In the genomic region with DNA sequence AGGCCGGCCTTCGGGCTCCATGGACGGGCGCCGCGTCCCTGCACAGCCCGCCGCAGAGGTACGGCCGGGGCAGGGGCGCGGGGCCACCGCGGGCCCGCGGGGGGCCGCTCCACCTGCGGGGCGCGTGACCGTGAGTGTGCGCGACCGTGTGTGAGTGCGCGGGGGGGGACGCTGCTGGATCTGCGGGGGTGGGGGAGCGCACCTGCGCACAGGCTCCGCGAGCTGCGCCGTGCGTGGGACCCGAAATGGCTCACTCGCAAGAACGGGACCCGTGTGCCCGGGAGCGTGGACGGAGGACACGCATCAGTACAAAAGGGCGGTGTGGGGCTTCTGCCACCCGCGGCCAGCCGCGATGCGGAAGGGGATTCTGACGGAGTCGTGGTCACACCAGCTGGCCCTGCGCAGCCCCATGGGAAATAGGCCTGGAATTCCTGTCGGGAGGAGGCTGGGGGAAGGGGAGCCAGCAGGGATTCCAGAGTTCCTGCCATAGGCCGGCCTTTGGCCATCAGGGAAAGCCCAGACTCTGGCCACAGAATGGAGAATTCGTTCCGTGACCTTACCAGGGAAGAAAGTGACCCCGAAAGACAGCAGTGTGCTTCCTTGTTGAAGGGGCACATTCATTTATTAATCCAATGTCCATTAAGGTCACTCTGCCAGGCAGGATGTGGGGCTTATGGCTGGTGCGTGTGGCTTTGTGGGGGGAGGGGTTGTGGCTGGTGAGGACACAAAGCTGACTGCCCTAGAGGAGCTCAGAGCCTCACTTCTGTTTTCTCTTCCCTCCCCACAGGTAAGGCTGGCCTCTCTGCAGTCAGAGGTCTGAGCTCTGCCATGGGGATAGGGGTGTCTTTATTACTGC, we compare ENCODE assay signal across 1 cellular context.
TF ChIP-seq lines count a peak whose summit lies in the region.

No MANE protein-coding gene starts in this region.

TF ChIP-seq in K562, 482 proteins besides CTCF, POLR2A, EP300 and RAD21 (continued from another document and continues in another):
- TF ChIP-seq, protein P1, sequence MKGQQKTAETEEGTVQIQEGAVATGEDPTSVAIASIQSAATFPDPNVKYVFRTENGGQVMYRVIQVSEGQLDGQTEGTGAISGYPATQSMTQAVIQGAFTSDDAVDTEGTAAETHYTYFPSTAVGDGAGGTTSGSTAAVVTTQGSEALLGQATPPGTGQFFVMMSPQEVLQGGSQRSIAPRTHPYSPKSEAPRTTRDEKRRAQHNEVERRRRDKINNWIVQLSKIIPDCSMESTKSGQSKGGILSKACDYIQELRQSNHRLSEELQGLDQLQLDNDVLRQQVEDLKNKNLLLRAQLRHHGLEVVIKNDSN (CRISPR knock-in tag; IDR thresholded peaks at IDR 0.05) = no peak
- TF ChIP-seq, protein P2, sequence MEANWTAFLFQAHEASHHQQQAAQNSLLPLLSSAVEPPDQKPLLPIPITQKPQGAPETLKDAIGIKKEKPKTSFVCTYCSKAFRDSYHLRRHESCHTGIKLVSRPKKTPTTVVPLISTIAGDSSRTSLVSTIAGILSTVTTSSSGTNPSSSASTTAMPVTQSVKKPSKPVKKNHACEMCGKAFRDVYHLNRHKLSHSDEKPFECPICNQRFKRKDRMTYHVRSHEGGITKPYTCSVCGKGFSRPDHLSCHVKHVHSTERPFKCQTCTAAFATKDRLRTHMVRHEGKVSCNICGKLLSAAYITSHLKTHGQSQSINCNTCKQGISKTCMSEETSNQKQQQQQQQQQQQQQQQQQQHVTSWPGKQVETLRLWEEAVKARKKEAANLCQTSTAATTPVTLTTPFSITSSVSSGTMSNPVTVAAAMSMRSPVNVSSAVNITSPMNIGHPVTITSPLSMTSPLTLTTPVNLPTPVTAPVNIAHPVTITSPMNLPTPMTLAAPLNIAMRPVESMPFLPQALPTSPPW (CRISPR knock-in tag; IDR thresholded peaks at IDR 0.05) = peak; percentile 97
- 0 out of 2 replicates have a peak, but pooled peaks have one; percentile 29 for TF ChIP-seq TGIF2 (CRISPR knock-in tag; IDR thresholded peaks at IDR 0.05)
- no peak for TF ChIP-seq TAF15 (IDR thresholded peaks at IDR 0.05; ENCODE audit: low read depth, low read length)
- no peak for TF ChIP-seq EWSR1 (IDR thresholded peaks at IDR 0.05; ENCODE audit: borderline replicate concordance, low read depth, partially characterized antibody)
- TF ChIP-seq HDAC2 (IDR thresholded peaks at IDR 0.05) = 0 out of 2 replicates have a peak, but pooled peaks have one; percentile 16
- TF ChIP-seq, protein P3, sequence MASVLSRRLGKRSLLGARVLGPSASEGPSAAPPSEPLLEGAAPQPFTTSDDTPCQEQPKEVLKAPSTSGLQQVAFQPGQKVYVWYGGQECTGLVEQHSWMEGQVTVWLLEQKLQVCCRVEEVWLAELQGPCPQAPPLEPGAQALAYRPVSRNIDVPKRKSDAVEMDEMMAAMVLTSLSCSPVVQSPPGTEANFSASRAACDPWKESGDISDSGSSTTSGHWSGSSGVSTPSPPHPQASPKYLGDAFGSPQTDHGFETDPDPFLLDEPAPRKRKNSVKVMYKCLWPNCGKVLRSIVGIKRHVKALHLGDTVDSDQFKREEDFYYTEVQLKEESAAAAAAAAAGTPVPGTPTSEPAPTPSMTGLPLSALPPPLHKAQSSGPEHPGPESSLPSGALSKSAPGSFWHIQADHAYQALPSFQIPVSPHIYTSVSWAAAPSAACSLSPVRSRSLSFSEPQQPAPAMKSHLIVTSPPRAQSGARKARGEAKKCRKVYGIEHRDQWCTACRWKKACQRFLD (CRISPR knock-in tag; IDR thresholded peaks at IDR 0.05) = no peak
- no peak for TF ChIP-seq OTX1 (CRISPR knock-in tag; IDR thresholded peaks at IDR 0.05)
- no peak for TF ChIP-seq ZNF253 (CRISPR knock-in tag; conservative IDR thresholded peaks at IDR 0.05)
- TF ChIP-seq RFX1 (IDR thresholded peaks at IDR 0.05) = no peak
- TF ChIP-seq, protein P4, sequence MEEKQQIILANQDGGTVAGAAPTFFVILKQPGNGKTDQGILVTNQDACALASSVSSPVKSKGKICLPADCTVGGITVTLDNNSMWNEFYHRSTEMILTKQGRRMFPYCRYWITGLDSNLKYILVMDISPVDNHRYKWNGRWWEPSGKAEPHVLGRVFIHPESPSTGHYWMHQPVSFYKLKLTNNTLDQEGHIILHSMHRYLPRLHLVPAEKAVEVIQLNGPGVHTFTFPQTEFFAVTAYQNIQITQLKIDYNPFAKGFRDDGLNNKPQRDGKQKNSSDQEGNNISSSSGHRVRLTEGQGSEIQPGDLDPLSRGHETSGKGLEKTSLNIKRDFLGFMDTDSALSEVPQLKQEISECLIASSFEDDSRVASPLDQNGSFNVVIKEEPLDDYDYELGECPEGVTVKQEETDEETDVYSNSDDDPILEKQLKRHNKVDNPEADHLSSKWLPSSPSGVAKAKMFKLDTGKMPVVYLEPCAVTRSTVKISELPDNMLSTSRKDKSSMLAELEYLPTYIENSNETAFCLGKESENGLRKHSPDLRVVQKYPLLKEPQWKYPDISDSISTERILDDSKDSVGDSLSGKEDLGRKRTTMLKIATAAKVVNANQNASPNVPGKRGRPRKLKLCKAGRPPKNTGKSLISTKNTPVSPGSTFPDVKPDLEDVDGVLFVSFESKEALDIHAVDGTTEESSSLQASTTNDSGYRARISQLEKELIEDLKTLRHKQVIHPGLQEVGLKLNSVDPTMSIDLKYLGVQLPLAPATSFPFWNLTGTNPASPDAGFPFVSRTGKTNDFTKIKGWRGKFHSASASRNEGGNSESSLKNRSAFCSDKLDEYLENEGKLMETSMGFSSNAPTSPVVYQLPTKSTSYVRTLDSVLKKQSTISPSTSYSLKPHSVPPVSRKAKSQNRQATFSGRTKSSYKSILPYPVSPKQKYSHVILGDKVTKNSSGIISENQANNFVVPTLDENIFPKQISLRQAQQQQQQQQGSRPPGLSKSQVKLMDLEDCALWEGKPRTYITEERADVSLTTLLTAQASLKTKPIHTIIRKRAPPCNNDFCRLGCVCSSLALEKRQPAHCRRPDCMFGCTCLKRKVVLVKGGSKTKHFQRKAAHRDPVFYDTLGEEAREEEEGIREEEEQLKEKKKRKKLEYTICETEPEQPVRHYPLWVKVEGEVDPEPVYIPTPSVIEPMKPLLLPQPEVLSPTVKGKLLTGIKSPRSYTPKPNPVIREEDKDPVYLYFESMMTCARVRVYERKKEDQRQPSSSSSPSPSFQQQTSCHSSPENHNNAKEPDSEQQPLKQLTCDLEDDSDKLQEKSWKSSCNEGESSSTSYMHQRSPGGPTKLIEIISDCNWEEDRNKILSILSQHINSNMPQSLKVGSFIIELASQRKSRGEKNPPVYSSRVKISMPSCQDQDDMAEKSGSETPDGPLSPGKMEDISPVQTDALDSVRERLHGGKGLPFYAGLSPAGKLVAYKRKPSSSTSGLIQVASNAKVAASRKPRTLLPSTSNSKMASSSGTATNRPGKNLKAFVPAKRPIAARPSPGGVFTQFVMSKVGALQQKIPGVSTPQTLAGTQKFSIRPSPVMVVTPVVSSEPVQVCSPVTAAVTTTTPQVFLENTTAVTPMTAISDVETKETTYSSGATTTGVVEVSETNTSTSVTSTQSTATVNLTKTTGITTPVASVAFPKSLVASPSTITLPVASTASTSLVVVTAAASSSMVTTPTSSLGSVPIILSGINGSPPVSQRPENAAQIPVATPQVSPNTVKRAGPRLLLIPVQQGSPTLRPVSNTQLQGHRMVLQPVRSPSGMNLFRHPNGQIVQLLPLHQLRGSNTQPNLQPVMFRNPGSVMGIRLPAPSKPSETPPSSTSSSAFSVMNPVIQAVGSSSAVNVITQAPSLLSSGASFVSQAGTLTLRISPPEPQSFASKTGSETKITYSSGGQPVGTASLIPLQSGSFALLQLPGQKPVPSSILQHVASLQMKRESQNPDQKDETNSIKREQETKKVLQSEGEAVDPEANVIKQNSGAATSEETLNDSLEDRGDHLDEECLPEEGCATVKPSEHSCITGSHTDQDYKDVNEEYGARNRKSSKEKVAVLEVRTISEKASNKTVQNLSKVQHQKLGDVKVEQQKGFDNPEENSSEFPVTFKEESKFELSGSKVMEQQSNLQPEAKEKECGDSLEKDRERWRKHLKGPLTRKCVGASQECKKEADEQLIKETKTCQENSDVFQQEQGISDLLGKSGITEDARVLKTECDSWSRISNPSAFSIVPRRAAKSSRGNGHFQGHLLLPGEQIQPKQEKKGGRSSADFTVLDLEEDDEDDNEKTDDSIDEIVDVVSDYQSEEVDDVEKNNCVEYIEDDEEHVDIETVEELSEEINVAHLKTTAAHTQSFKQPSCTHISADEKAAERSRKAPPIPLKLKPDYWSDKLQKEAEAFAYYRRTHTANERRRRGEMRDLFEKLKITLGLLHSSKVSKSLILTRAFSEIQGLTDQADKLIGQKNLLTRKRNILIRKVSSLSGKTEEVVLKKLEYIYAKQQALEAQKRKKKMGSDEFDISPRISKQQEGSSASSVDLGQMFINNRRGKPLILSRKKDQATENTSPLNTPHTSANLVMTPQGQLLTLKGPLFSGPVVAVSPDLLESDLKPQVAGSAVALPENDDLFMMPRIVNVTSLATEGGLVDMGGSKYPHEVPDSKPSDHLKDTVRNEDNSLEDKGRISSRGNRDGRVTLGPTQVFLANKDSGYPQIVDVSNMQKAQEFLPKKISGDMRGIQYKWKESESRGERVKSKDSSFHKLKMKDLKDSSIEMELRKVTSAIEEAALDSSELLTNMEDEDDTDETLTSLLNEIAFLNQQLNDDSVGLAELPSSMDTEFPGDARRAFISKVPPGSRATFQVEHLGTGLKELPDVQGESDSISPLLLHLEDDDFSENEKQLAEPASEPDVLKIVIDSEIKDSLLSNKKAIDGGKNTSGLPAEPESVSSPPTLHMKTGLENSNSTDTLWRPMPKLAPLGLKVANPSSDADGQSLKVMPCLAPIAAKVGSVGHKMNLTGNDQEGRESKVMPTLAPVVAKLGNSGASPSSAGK (IDR thresholded peaks at IDR 0.05) = no peak
- no peak for TF ChIP-seq ZNF436 (CRISPR knock-in tag; IDR thresholded peaks at IDR 0.05)
- TF ChIP-seq SRSF3 (IDR thresholded peaks at IDR 0.05; ENCODE audit: insufficient read depth, low read length) = 0 out of 2 replicates have a peak, but pooled peaks have one; percentile 64
- no peak for TF ChIP-seq SMARCC2 (IDR thresholded peaks at IDR 0.05; ENCODE audit: low read depth)
- no peak for TF ChIP-seq YY1 (IDR thresholded peaks at IDR 0.05; ENCODE audit: borderline replicate concordance in 1 of 3, control insufficient read depth in 1 of 3, extremely low read depth in 1 of 3, insufficient read depth in 3 of 3, insufficient read length in 1 of 3, insufficient replicate concordance in 2 of 3, low read depth in 1 of 3, low read length in 2 of 3)
- TF ChIP-seq RB1 (IDR thresholded peaks at IDR 0.05; ENCODE audit: low read depth) = 0 out of 2 replicates have a peak, but pooled peaks have one; percentile 48
- TF ChIP-seq ZSCAN29 (IDR thresholded peaks at IDR 0.05) = no peak
- peak; percentile 14 for TF ChIP-seq TBP (optimal IDR thresholded peaks at IDR 0.05; ENCODE audit: low read depth, low read length)
- TF ChIP-seq ZNF76 (CRISPR knock-in tag; IDR thresholded peaks at IDR 0.05; ENCODE audit: borderline replicate concordance) = no peak
- 0 out of 2 replicates have a peak, but pooled peaks have one; percentile 7 for TF ChIP-seq TOE1 (IDR thresholded peaks at IDR 0.05; ENCODE audit: borderline replicate concordance)
- no peak for TF ChIP-seq TOE1 (CRISPR knock-in tag; IDR thresholded peaks at IDR 0.05; ENCODE audit: borderline replicate concordance, low read depth)
- TF ChIP-seq ZC3H11A (IDR thresholded peaks at IDR 0.05; ENCODE audit: low read depth, low read length) = no peak
- TF ChIP-seq CREB1 (IDR thresholded peaks at IDR 0.05) = peak; percentile 36; the same call in 1 of the 2 replicates
- peak; percentile 71 for TF ChIP-seq CREB1 (CRISPR knock-in tag; IDR thresholded peaks at IDR 0.05)
- TF ChIP-seq CCNT2 (IDR thresholded peaks at IDR 0.05; ENCODE audit: borderline replicate concordance, extremely low read depth, insufficient read length, low read depth, low read length) = peak; percentile 9
- TF ChIP-seq ZNF830 (CRISPR knock-in tag; IDR thresholded peaks at IDR 0.05) = peak; percentile 21; the same call in 1 of the 2 replicates
- no peak for TF ChIP-seq BACH1 (tag; IDR thresholded peaks at IDR 0.05)
- TF ChIP-seq MAZ (CRISPR knock-in tag; conservative IDR thresholded peaks at IDR 0.05 in 1 of 2, IDR thresholded peaks at IDR 0.05 in 1 of 2) = peak; percentile 13 to 84; a peak in 2 of 4 replicates
- TF ChIP-seq MAFF (IDR thresholded peaks at IDR 0.05; ENCODE audit: low read length) = no peak
- peak; percentile 42; the same call in 1 of the 2 replicates for TF ChIP-seq ZNF24 (IDR thresholded peaks at IDR 0.05)
- TF ChIP-seq CREM (IDR thresholded peaks at IDR 0.05; ENCODE audit: low read depth) = peak; percentile 68
- TF ChIP-seq TCF7 (IDR thresholded peaks at IDR 0.05; ENCODE audit: borderline replicate concordance) = peak; percentile 30; the same call in 1 of the 2 replicates
- TF ChIP-seq ZNF133 (CRISPR knock-in tag; IDR thresholded peaks at IDR 0.05) = 0 out of 2 replicates have a peak, but pooled peaks have one; percentile 37
- TF ChIP-seq BRD4 (IDR thresholded peaks at IDR 0.05) = 0 out of 2 replicates have a peak, but pooled peaks have one; percentile 49
- TF ChIP-seq, protein P5, sequence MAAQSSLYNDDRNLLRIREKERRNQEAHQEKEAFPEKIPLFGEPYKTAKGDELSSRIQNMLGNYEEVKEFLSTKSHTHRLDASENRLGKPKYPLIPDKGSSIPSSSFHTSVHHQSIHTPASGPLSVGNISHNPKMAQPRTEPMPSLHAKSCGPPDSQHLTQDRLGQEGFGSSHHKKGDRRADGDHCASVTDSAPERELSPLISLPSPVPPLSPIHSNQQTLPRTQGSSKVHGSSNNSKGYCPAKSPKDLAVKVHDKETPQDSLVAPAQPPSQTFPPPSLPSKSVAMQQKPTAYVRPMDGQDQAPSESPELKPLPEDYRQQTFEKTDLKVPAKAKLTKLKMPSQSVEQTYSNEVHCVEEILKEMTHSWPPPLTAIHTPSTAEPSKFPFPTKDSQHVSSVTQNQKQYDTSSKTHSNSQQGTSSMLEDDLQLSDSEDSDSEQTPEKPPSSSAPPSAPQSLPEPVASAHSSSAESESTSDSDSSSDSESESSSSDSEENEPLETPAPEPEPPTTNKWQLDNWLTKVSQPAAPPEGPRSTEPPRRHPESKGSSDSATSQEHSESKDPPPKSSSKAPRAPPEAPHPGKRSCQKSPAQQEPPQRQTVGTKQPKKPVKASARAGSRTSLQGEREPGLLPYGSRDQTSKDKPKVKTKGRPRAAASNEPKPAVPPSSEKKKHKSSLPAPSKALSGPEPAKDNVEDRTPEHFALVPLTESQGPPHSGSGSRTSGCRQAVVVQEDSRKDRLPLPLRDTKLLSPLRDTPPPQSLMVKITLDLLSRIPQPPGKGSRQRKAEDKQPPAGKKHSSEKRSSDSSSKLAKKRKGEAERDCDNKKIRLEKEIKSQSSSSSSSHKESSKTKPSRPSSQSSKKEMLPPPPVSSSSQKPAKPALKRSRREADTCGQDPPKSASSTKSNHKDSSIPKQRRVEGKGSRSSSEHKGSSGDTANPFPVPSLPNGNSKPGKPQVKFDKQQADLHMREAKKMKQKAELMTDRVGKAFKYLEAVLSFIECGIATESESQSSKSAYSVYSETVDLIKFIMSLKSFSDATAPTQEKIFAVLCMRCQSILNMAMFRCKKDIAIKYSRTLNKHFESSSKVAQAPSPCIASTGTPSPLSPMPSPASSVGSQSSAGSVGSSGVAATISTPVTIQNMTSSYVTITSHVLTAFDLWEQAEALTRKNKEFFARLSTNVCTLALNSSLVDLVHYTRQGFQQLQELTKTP (IDR thresholded peaks at IDR 0.05; ENCODE audit: low read depth in 1 of 2, partially characterized antibody in 2 of 2) = peak in 1 of 2 experiments; percentile 67
- peak; percentile 31; the same call in 1 of the 2 replicates for TF ChIP-seq TAF7 (tag; IDR thresholded peaks at IDR 0.05)
